11 cellular contexts compared by ENCODE assay signal in genomic region chr21:44517175-44517899, GRCh38. TPM values are rescaled to one million over a fixed set of nuclear protein-coding genes. Genes with fewer than 3 reads are reported as not detected.
DNase-seq lines count a peak whose midpoint lies in the region; ATAC-seq and TF ChIP-seq lines count a peak whose summit lies in the region.
"Had no signal": no experiment of that assay in that cellular context is flagged by ENCODE, and none has a peak within 500 bp of the region (broad histone marks: within the 10 kb centered on the region; RNA-seq: fewer than 3 reads in every experiment).

No MANE protein-coding gene starts in this region.

- peaks cover 3% of the 10 kb centered on the region; the same call in 1 of the 2 replicates for H3K9me3 ChIP-seq in MG63

- TF ChIP-seq POLR2A in GM18505 (IDR thresholded peaks at IDR 0.05; ENCODE audit: borderline replicate concordance, extremely low read depth, insufficient read depth, insufficient read length): no peak

- no peak overlapping the region for H3K27ac Mint-ChIP-seq in activated CD8-positive, alpha-beta T cell treated with anti-CD3 and anti-CD28 coated beads, Interleukin-2, amount 10 ng/mL, durations not matched to agents 7 days and 5 days
- H3K27ac Mint-ChIP-seq in nephron progenitor cell: peak overlapping the region; percentile 56
- H3K27ac Mint-ChIP-seq: stimulated activated naive CD8-positive, alpha-beta T cell treated with anti-CD3 and anti-CD28 coated beads, Interleukin-15, Interleukin-2, amounts not matched to agents 100 ng/mL and 50 ng/mL, for 24 hours had no signal

- no peaks in the 10 kb centered on the region for H3K36me3 ChIP-seq in MG63

- ATAC-seq in activated CD8-positive, alpha-beta T cell treated with anti-CD3 and anti-CD28 coated beads, Interleukin-2, amount 10 ng/mL, durations not matched to agents 7 days and 5 days: peak; percentile 56
- ATAC-seq in GM18505 (IDR thresholded peaks at IDR 0.05; ENCODE audit: unreplicated experiment): no peak

- peak overlapping the region; percentile 6; the same call in 1 of the 2 replicates for H3K4me3 ChIP-seq in MG63
- H3K4me3 ChIP-seq: SK-N-MC had no signal

- H3K9me3 Mint-ChIP-seq in activated CD8-positive, alpha-beta T cell treated with anti-CD3 and anti-CD28 coated beads, Interleukin-2, amount 10 ng/mL, durations not matched to agents 7 days and 5 days (ENCODE audit: insufficient read depth): no peaks in the 10 kb centered on the region
- H3K9me3 Mint-ChIP-seq in nephron progenitor cell: no peaks in the 10 kb centered on the region

- TF ChIP-seq CTCF in nephron progenitor cell (IDR thresholded peaks at IDR 0.05): no peak

- no peak overlapping the region for H3K4me3 Mint-ChIP-seq in activated CD8-positive, alpha-beta T cell treated with anti-CD3 and anti-CD28 coated beads, Interleukin-2, amount 10 ng/mL, durations not matched to agents 7 days and 5 days
- peak overlapping the region; percentile 79 for H3K4me3 Mint-ChIP-seq in nephron progenitor cell
- H3K4me3 Mint-ChIP-seq: stimulated activated naive CD8-positive, alpha-beta T cell treated with anti-CD3 and anti-CD28 coated beads, Interleukin-15, Interleukin-2, amounts not matched to agents 100 ng/mL and 50 ng/mL, for 24 hours had no signal

- peak; percentile 70 for DNase-seq in NCI-H345 (lab: John Stamatoyannopoulos, UW)
- no peak for DNase-seq in NCI-H345 treated with DMSO at 0.1 percent for 48 hours (lab: John Stamatoyannopoulos, UW; ENCODE audit: unreplicated experiment)
- DNase-seq in MG63: peak; percentile 71
- DNase-seq in activated CD8-positive, alpha-beta T cell treated with anti-CD3 and anti-CD28 coated beads, Interleukin-2, amount 10 ng/mL, durations not matched to agents 7 days and 5 days: peak; percentile 37
- DNase-seq in nephron progenitor cell: peak; percentile 62
- DNase-seq in activated gamma-delta T cell treated with Interleukin-2 at 50 U/mL for 16 hours: no peak
- no peak for DNase-seq in OCI-M2 (lab: John Stamatoyannopoulos, UW; ENCODE audit: unreplicated experiment)

- H3K36me3 Mint-ChIP-seq in activated CD8-positive, alpha-beta T cell treated with anti-CD3 and anti-CD28 coated beads, Interleukin-2, amount 10 ng/mL, durations not matched to agents 7 days and 5 days (ENCODE audit: low read depth): no peaks in the 10 kb centered on the region
- H3K36me3 Mint-ChIP-seq in nephron progenitor cell (ENCODE audit: low read depth): peaks cover 4% of the 10 kb centered on the region

- POLR2A ChIA-PET in activated CD8-positive, alpha-beta T cell treated with anti-CD3 and anti-CD28 coated beads, Interleukin-2, amount 10 ng/mL, durations not matched to agents 7 days and 5 days (lab: Charles Lee): no interaction called here

- no peaks in the 10 kb centered on the region for H3K4me1 Mint-ChIP-seq in activated CD8-positive, alpha-beta T cell treated with anti-CD3 and anti-CD28 coated beads, Interleukin-2, amount 10 ng/mL, durations not matched to agents 7 days and 5 days (ENCODE audit: low read depth)
- H3K4me1 Mint-ChIP-seq in nephron progenitor cell: peaks cover 25% of the 10 kb centered on the region

- CTCF ChIA-PET in activated CD8-positive, alpha-beta T cell treated with anti-CD3 and anti-CD28 coated beads, Interleukin-2, amount 10 ng/mL, durations not matched to agents 7 days and 5 days (lab: Charles Lee): interaction anchor here (1.6 kb wide), 1 partner anchor 276 kb away, joined by 9 read pairs; no protein-coding TSS in a partner anchor

- no peaks in the 10 kb centered on the region for H3K27me3 Mint-ChIP-seq in activated CD8-positive, alpha-beta T cell treated with anti-CD3 and anti-CD28 coated beads, Interleukin-2, amount 10 ng/mL, durations not matched to agents 7 days and 5 days (ENCODE audit: low read depth)
- peaks cover 13% of the 10 kb centered on the region for H3K27me3 Mint-ChIP-seq in nephron progenitor cell (ENCODE audit: low read depth, poor library complexity)
- H3K27me3 Mint-ChIP-seq: stimulated activated naive CD8-positive, alpha-beta T cell treated with anti-CD3 and anti-CD28 coated beads, Interleukin-15, Interleukin-2, amounts not matched to agents 100 ng/mL and 50 ng/mL, for 24 hours had no signal

- H3K27me3 ChIP-seq in MG63: peaks cover 8% of the 10 kb centered on the region; the same call in 1 of the 2 replicates

RNA-seq across cellular contexts. Expression of gene KRTAP10-1, which starts 22.7 kb away (rescaled TPM):
- not detected in 2 replicates for total RNA-seq in MG63 (2014; rRNA removed; shearing (Covaris generic); ENCODE audit: low replicate concordance)
- not detected for total RNA-seq in activated CD8-positive, alpha-beta T cell treated with anti-CD3 and anti-CD28 coated beads, Interleukin-2, amount 10 ng/mL, durations not matched to agents 7 days and 5 days
- total RNA-seq: mucosa of gallbladder had no signal

RNA-seq across cellular contexts. Expression of gene KRTAP10-2, which starts 34.0 kb away (rescaled TPM):
- not detected in 2 replicates for total RNA-seq in MG63 (2014; rRNA removed; shearing (Covaris generic); ENCODE audit: low replicate concordance)
- total RNA-seq in activated CD8-positive, alpha-beta T cell treated with anti-CD3 and anti-CD28 coated beads, Interleukin-2, amount 10 ng/mL, durations not matched to agents 7 days and 5 days: not detected
- total RNA-seq: mucosa of gallbladder had no signal

RNA-seq across cellular contexts. Expression of gene KRTAP10-3, which starts 41.3 kb away (rescaled TPM):
- not detected in 2 replicates for total RNA-seq in MG63 (2014; rRNA removed; shearing (Covaris generic); ENCODE audit: low replicate concordance)
- total RNA-seq in activated CD8-positive, alpha-beta T cell treated with anti-CD3 and anti-CD28 coated beads, Interleukin-2, amount 10 ng/mL, durations not matched to agents 7 days and 5 days: not detected
- total RNA-seq: mucosa of gallbladder had no signal

RNA-seq across cellular contexts. Expression of gene KRTAP10-4, which starts 56.2 kb away (rescaled TPM):
- not detected in 2 replicates for total RNA-seq in MG63 (2014; rRNA removed; shearing (Covaris generic); ENCODE audit: low replicate concordance)
- total RNA-seq in activated CD8-positive, alpha-beta T cell treated with anti-CD3 and anti-CD28 coated beads, Interleukin-2, amount 10 ng/mL, durations not matched to agents 7 days and 5 days: not detected
- total RNA-seq: mucosa of gallbladder had no signal

Comparison
In these comparisons a context has a peak if more than half of its experiments do, and no peak if none do; other contexts are left out.
1. DNase-seq: peak in NCI-H345 (single experiment), MG63 (single experiment), activated CD8-positive, alpha-beta T cell treated with anti-CD3 and anti-CD28 coated beads, Interleukin-2, amount 10 ng/mL, durations not matched to agents 7 days and 5 days (single experiment) and nephron progenitor cell (single experiment); none in NCI-H345 treated with DMSO at 0.1 percent for 48 hours (single experiment), activated gamma-delta T cell treated with Interleukin-2 at 50 U/mL for 16 hours (single experiment) and OCI-M2 (single experiment).